11 cellular contexts compared by ENCODE assay signal in the genomic region with DNA sequence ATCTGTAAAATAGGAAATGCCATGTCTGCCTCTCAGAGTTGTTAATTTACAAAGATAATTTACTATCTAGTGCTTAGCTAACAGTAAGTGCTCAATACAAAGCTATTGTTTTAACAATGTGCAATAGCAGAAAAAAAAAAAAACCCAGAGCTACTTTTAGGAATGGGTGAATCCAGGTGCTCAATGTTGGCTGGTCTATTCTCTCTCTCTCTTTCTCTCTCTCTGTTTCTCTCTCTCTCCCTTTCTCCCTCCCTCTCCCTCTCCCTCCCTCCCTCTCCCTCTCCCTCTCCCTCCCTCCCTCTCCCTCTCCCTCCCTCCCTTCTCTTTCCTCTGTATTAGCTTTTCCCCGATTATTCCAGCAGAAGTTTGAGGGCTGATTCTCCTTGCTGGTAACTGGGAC. TPM values are rescaled to one million over a fixed set of nuclear protein-coding genes. Genes with fewer than 3 reads are reported as not detected.
"Had no signal": no experiment of that assay in that cellular context is flagged by ENCODE, and none has a peak within 500 bp of the region (broad histone marks: within the 10 kb centered on the region; RNA-seq: fewer than 3 reads in every experiment).

No MANE protein-coding gene starts in this region.

- H3K9ac ChIP-seq: GM23248 had no signal

- H3K36me3 ChIP-seq: HAP-1 had no signal

- H2AFZ ChIP-seq: GM23248, GM23338 had no signal

- H3K27ac ChIP-seq: GM23248 had no signal

- DNase-seq: GM23248, GOT3, H7, H9, HCEC 1CT, HFFc6 had no signal

- H3K4me2 ChIP-seq: GM23338 had no signal

- FAIRE-seq: H54 had no signal

- H3K4me3 ChIP-seq: GM23248, GM23338, HAP-1 had no signal

- H3K4me1 ChIP-seq: HAP-1 had no signal

- ATAC-seq: GM23338, HCT116 had no signal

- H3K9me3 ChIP-seq: HAP-1 had no signal

RNA-seq across cellular contexts. Expression of a gene that starts 30.1 kb away (rescaled TPM):
- total RNA-seq: GM23248, H4, HFFc6 had no signal
- polyA plus RNA-seq: GM23248 had no signal
